In the genomic region with DNA sequence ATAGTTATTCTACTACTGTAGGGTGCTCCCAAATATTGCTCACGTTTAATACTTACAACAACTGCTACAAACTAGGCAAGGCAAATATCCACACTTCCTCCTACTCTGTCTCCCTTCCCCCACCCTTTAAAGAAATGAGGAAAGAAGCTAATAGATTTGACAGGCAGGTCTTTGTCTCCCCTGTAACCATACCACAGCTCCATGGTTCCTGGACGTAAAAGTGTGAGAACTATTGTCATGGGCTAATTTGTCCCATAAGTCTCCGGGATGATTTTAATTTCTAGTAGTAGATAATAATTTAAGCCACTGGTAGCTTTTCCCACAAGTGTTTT, we compare ENCODE assay signal across 14 cellular contexts. TPM values are rescaled to one million over a fixed set of nuclear protein-coding genes. Genes with fewer than 3 reads are reported as not detected.
DNase-seq lines count a peak whose midpoint lies in the region; ATAC-seq and TF ChIP-seq lines count a peak whose summit lies in the region.
"Had no signal": no experiment of that assay in that cellular context is flagged by ENCODE, and none has a peak within 500 bp of the region (broad histone marks: within the 10 kb centered on the region; RNA-seq: fewer than 3 reads in every experiment).

No MANE protein-coding gene starts in this region.

- TF ChIP-seq CTCF in glutamatergic neuron (IDR thresholded peaks at IDR 0.05; ENCODE audit: partially characterized antibody, unreplicated experiment) (no peak), stomach (IDR thresholded peaks at IDR 0.05) (no peak)

- H3K27ac ChIP-seq in stomach (no peak overlapping the region), GM23248 (no peak overlapping the region)

- H3K4me1 ChIP-seq in stomach (peaks cover 8 to 26% (median 20%) of the 10 kb centered on the region in 4 donors), GM23248 (ENCODE audit: insufficient read depth) (peaks cover 6% of the 10 kb centered on the region; the same call in 1 of the 2 replicates)

- intact Hi-C loops in stomach (cut with DNase I; ENCODE audit: low total_unique reads), result no loop called here

- H3K9ac ChIP-seq in GM23248, result no peak overlapping the region

- no peaks in the 10 kb centered on the region for H3F3A ChIP-seq in GM23248 (ENCODE audit: insufficient read depth)

- in situ Hi-C loops in SK-MEL-5 (cut with HindIII; ENCODE audit: low pct_unique_long_range_greater_than_20kb, low sequenced_read_pairs) (no loop called here), GM23248 (cut with MboI) (no loop called here)

- H3K36me3 ChIP-seq in stomach, result peaks cover 4 to 15% (median 12%) of the 10 kb centered on the region in 4 donors
- peaks cover 3% of the 10 kb centered on the region; the same call in 1 of the 2 replicates for H3K36me3 ChIP-seq in GM23248 (ENCODE audit: low read depth)

- H3K4me3 Mint-ChIP-seq in stimulated activated naive CD8-positive, alpha-beta T cell treated with anti-CD3 and anti-CD28 coated beads, Interleukin-15, Interleukin-2, amounts not matched to agents 100 ng/mL and 50 ng/mL, for 24 hours, result peak overlapping the region; percentile 46
- no peak overlapping the region for H3K4me3 Mint-ChIP-seq in stimulated activated naive CD8-positive, alpha-beta T cell treated with anti-CD3 and anti-CD28 coated beads, Interleukin-15, amount 100 ng/mL, for 72 hours
- H3K4me3 Mint-ChIP-seq in glutamatergic neuron (ENCODE audit: unreplicated experiment), result peak overlapping the region; percentile 35

- H3K9me2 ChIP-seq in GM23248 (ENCODE audit: insufficient read depth), result no peaks in the 10 kb centered on the region

- WGBS in stomach, 5 donors, result 75 to 83% (median 80%) methylated on average over 3 of the region's 3 CpGs
- 82 to 84% methylated on average over 3 of the region's 3 CpGs for WGBS in GM23248 (ENCODE audit: low coverage in 1 of 2, low lambda C conversion rate in 2 of 2, missing lambda C conversion rate in 2 of 2), 2 experiments

- H2AFZ ChIP-seq in GM23248, result no peak overlapping the region

- TF ChIP-seq POLR2A in stomach (IDR thresholded peaks at IDR 0.05), result no peak

- peak overlapping the region; percentile 22 for H3K27ac Mint-ChIP-seq in stimulated activated naive CD8-positive, alpha-beta T cell treated with anti-CD3 and anti-CD28 coated beads, Interleukin-15, Interleukin-2, amounts not matched to agents 100 ng/mL and 50 ng/mL, for 24 hours
- H3K27ac Mint-ChIP-seq in stimulated activated naive CD8-positive, alpha-beta T cell treated with anti-CD3 and anti-CD28 coated beads, Interleukin-15, amount 100 ng/mL, for 72 hours, result no peak overlapping the region
- no peak overlapping the region for H3K27ac Mint-ChIP-seq in glutamatergic neuron (ENCODE audit: unreplicated experiment)

- no peaks in the 10 kb centered on the region for H4K20me1 ChIP-seq in GM23248 (ENCODE audit: insufficient read depth)

- no peak for DNase-seq in stimulated activated naive CD8-positive, alpha-beta T cell treated with anti-CD3 and anti-CD28 coated beads, Interleukin-15, amount 100 ng/mL, for 72 hours
- DNase-seq in SK-MEL-5 (ENCODE audit: low read depth, low spot score) (peak; percentile 34), glutamatergic neuron (no peak), stomach (no peak), germinal center (ENCODE audit: low spot score) (no peak), GM23248 (no peak)
- DNase-seq: DMS79, NCI-H1417 treated with DMSO at 0.1 percent for 48 hours, NCI-H446, T-helper 1 cell had no signal

- peaks cover 33% of the 10 kb centered on the region for H3K4me1 Mint-ChIP-seq in stimulated activated naive CD8-positive, alpha-beta T cell treated with anti-CD3 and anti-CD28 coated beads, Interleukin-15, Interleukin-2, amounts not matched to agents 100 ng/mL and 50 ng/mL, for 24 hours (ENCODE audit: low read depth)
- peaks cover 41% of the 10 kb centered on the region for H3K4me1 Mint-ChIP-seq in stimulated activated naive CD8-positive, alpha-beta T cell treated with anti-CD3 and anti-CD28 coated beads, Interleukin-15, amount 100 ng/mL, for 72 hours
- H3K4me1 Mint-ChIP-seq in glutamatergic neuron (ENCODE audit: low read depth, unreplicated experiment), result peaks cover 5% of the 10 kb centered on the region

- H3K9me3 Mint-ChIP-seq in stimulated activated naive CD8-positive, alpha-beta T cell treated with anti-CD3 and anti-CD28 coated beads, Interleukin-15, Interleukin-2, amounts not matched to agents 100 ng/mL and 50 ng/mL, for 24 hours, result no peaks in the 10 kb centered on the region
- no peaks in the 10 kb centered on the region for H3K9me3 Mint-ChIP-seq in stimulated activated naive CD8-positive, alpha-beta T cell treated with anti-CD3 and anti-CD28 coated beads, Interleukin-15, amount 100 ng/mL, for 72 hours
- H3K9me3 Mint-ChIP-seq in glutamatergic neuron (ENCODE audit: unreplicated experiment), result peaks cover 2% of the 10 kb centered on the region

- no peak for ATAC-seq in stimulated activated naive CD8-positive, alpha-beta T cell treated with anti-CD3 and anti-CD28 coated beads, Interleukin-15, amount 100 ng/mL, for 72 hours
- no peak for ATAC-seq in GM19324 (IDR thresholded peaks at IDR 0.05; ENCODE audit: low FRiP score, unreplicated experiment)

- peaks cover 11% of the 10 kb centered on the region; the same call in 1 of the 2 replicates for H3K79me2 ChIP-seq in GM23248 (ENCODE audit: insufficient read depth)

- no peak overlapping the region for H3K4me2 ChIP-seq in GM23248 (ENCODE audit: unreplicated experiment)

- H3K27me3 ChIP-seq in stomach (no peaks in the 10 kb centered on the region), GM23248 (replicated peaks; ENCODE audit: insufficient read depth) (no peaks in the 10 kb centered on the region)
- H3K27me3 ChIP-seq: heart right ventricle, upper lobe of left lung had no signal

- H3K27me3 Mint-ChIP-seq in stimulated activated naive CD8-positive, alpha-beta T cell treated with anti-CD3 and anti-CD28 coated beads, Interleukin-15, Interleukin-2, amounts not matched to agents 100 ng/mL and 50 ng/mL, for 24 hours, result no peaks in the 10 kb centered on the region
- H3K27me3 Mint-ChIP-seq in stimulated activated naive CD8-positive, alpha-beta T cell treated with anti-CD3 and anti-CD28 coated beads, Interleukin-15, amount 100 ng/mL, for 72 hours, result no peaks in the 10 kb centered on the region
- no peaks in the 10 kb centered on the region for H3K27me3 Mint-ChIP-seq in glutamatergic neuron (ENCODE audit: unreplicated experiment)

- no peaks in the 10 kb centered on the region for H3K9me3 ChIP-seq in stomach
- H3K9me3 ChIP-seq in GM23248 (ENCODE audit: low read depth), result no peaks in the 10 kb centered on the region
- H3K9me3 ChIP-seq: heart right ventricle, upper lobe of left lung had no signal

- TF ChIP-seq EP300 in stomach (IDR thresholded peaks at IDR 0.05), result no peak

- H3K36me3 Mint-ChIP-seq in stimulated activated naive CD8-positive, alpha-beta T cell treated with anti-CD3 and anti-CD28 coated beads, Interleukin-15, Interleukin-2, amounts not matched to agents 100 ng/mL and 50 ng/mL, for 24 hours (ENCODE audit: low read depth), result peaks cover 22% of the 10 kb centered on the region
- H3K36me3 Mint-ChIP-seq in glutamatergic neuron (ENCODE audit: unreplicated experiment), result no peaks in the 10 kb centered on the region

- no peak overlapping the region for H3K4me3 ChIP-seq in stomach
- no peak overlapping the region for H3K4me3 ChIP-seq in GM23248

RNA-seq across cellular contexts. Expression of gene CPOX, which starts 1.2 kb away (rescaled TPM):
- 66.4 and 69.5 TPM in 2 replicates for total RNA-seq in SK-MEL-5 (2014; rRNA removed; shearing (Covaris generic))
- polyA plus RNA-seq in SK-MEL-5 (2015; cell fraction: cytosol; rRNA removed), result 100 and 114 TPM in 2 replicates
- polyA plus RNA-seq in SK-MEL-5 (2015; cell fraction: nucleus; rRNA removed), result 143 and 173 TPM in 2 replicates
- total RNA-seq in glutamatergic neuron (ENCODE audit: unreplicated experiment), result 11.5 TPM
- 10 to 100 TPM in 4 of 5 donors, 1 to 10 TPM in 1; 4.1 to 43.7 (median 23.7) TPM for total RNA-seq in stomach
- polyA plus RNA-seq in stomach, result 1 to 10 TPM; 4.1 to 8.9 (median 5.9) TPM
- 33.6 and 34.3 TPM in 2 replicates for total RNA-seq in GM23248 (2014; rRNA removed; shearing (Covaris generic))
- 9.2 and 10.1 TPM in 2 replicates for polyA plus RNA-seq in GM23248 (2016; fragmentation: Nextera tagmentation; extraction: Ambion mirVana)

Comparison
In these comparisons a context has a peak if more than half of its experiments do, and no peak if none do; other contexts are left out.
1. H3K4me3 Mint-ChIP-seq: peak in stimulated activated naive CD8-positive, alpha-beta T cell treated with anti-CD3 and anti-CD28 coated beads, Interleukin-15, Interleukin-2, amounts not matched to agents 100 ng/mL and 50 ng/mL, for 24 hours (single experiment) and glutamatergic neuron (single experiment); none in stimulated activated naive CD8-positive, alpha-beta T cell treated with anti-CD3 and anti-CD28 coated beads, Interleukin-15, amount 100 ng/mL, for 72 hours (0 of 2).